19 cellular contexts compared by ENCODE assay signal in genomic region chr15:35299059-35299735, GRCh38.
DNase-seq lines count a peak whose midpoint lies in the region; ATAC-seq, FAIRE-seq and TF ChIP-seq lines count a peak whose summit lies in the region.
"Had no signal": no experiment of that assay in that cellular context is flagged by ENCODE, and none has a peak within 500 bp of the region (broad histone marks: within the 10 kb centered on the region; RNA-seq: fewer than 3 reads in every experiment).

No MANE protein-coding gene starts in this region.

- peak overlapping the region; percentile 72 for H2BK12ac ChIP-seq in trophoblast cell (ENCODE audit: low read length)

- H3K79me1 ChIP-seq in trophoblast cell (ENCODE audit: low read length), result peaks cover 7% of the 10 kb centered on the region

- no peak overlapping the region for H3K9ac ChIP-seq in K562 (ENCODE audit: insufficient read depth in 1 of 2, low read depth in 2 of 2, low read length in 2 of 2)
- H3K9ac ChIP-seq in trophoblast cell (ENCODE audit: low read length), result no peak overlapping the region
- H3K9ac ChIP-seq: BLaER1 had no signal

- H4K8ac ChIP-seq in trophoblast cell (ENCODE audit: low read depth, low read length), result no peak overlapping the region

- in situ Hi-C loops in K562 (cut with MboI) (loop anchor here (5.0 to 25.0 kb wide), 3 partner anchors 143 to 1838 kb away; partner anchors contain the start of gene NANOGP8), brain microvascular endothelial cell (cut with HindIII; ENCODE audit: low pct_ligation_motif_present, low sequenced_read_pairs) (loop anchor here (25.0 kb wide), 1 partner anchor 188 kb away; no protein-coding TSS in a partner anchor)

- H3K23ac ChIP-seq in trophoblast cell (ENCODE audit: low read length), result no peak overlapping the region

- no peak overlapping the region for H2AK5ac ChIP-seq in trophoblast cell (ENCODE audit: low read length)

- no peaks in the 10 kb centered on the region for H3K36me3 ChIP-seq in K562 (ENCODE audit: control insufficient read depth, insufficient read depth, low read length)
- no peaks in the 10 kb centered on the region for H3K36me3 ChIP-seq in trophoblast cell (ENCODE audit: control insufficient read depth in 1 of 2, insufficient read depth in 2 of 2, low read length in 2 of 2)
- no peaks in the 10 kb centered on the region for H3K36me3 ChIP-seq in brain microvascular endothelial cell (replicated peaks)
- H3K36me3 ChIP-seq: BLaER1 had no signal

- H2AFZ ChIP-seq in K562 (ENCODE audit: low read depth, low read length), result peak overlapping the region; percentile 11; the same call in 1 of the 2 replicates
- H2AFZ ChIP-seq in trophoblast cell (ENCODE audit: insufficient read depth, low read length, poor library complexity), result no peak overlapping the region
- H2AFZ ChIP-seq: GM23338 had no signal

- no peak overlapping the region for H4K12ac ChIP-seq in trophoblast cell (ENCODE audit: low read depth, low read length)

- TF ChIP-seq CTCF in K562 (IDR thresholded peaks at IDR 0.05 in 2 of 3, conservative IDR thresholded peaks at IDR 0.05 in 1 of 3; ENCODE audit: insufficient read depth in 2 of 3, low read depth in 1 of 3, low read length in 3 of 3) (no peak), brain microvascular endothelial cell (IDR thresholded peaks at IDR 0.05; ENCODE audit: low read depth, low read length, missing control alignments) (no peak)

- no peaks in the 10 kb centered on the region for H3K9me1 ChIP-seq in K562 (ENCODE audit: control insufficient read depth, insufficient read depth, low read length)

- H3K18ac ChIP-seq in trophoblast cell (ENCODE audit: low read length), result no peak overlapping the region

- no peak overlapping the region for H3K4ac ChIP-seq in trophoblast cell (ENCODE audit: low read depth, low read length)

- H3K27ac ChIP-seq in K562 (ENCODE audit: extremely low read depth, low read depth, low read length) (no peak overlapping the region), trophoblast cell (ENCODE audit: low read depth, low read length) (no peak overlapping the region), brain microvascular endothelial cell (no peak overlapping the region)
- H3K27ac ChIP-seq: BLaER1, C4-2B had no signal

- intact Hi-C loops in K562 (cut with micrococcal nuclease), result no loop called here

- no peak overlapping the region for H2BK5ac ChIP-seq in trophoblast cell (ENCODE audit: low read depth, low read length, poor library complexity)

- no peaks in the 10 kb centered on the region for H4K20me1 ChIP-seq in K562 (replicated peaks; ENCODE audit: control insufficient read depth, insufficient read depth, low read length)
- H4K20me1 ChIP-seq: BLaER1 had no signal

- no peak overlapping the region for H3K4me2 ChIP-seq in K562 (ENCODE audit: insufficient read depth, low read length)
- no peak overlapping the region for H3K4me2 ChIP-seq in trophoblast cell (ENCODE audit: low read length)
- H3K4me2 ChIP-seq: BLaER1, GM23338 had no signal

- no peak for FAIRE-seq in K562 (lab: Jason Lieb, UNC)
- FAIRE-seq: G401.6, GM12892, GM19239 had no signal

- BruUV-seq in K562 (replicated peaks; lab: Mats Ljungman, UMichigan), result no TSS peak

- no peak overlapping the region for H3K14ac ChIP-seq in trophoblast cell (ENCODE audit: low read length)

- peak overlapping the region; percentile 38 for H2BK120ac ChIP-seq in trophoblast cell (ENCODE audit: insufficient read depth, low read length, poor library complexity)

- no peak for ATAC-seq in K562
- peak; percentile 34 for ATAC-seq in left lobe of liver
- no peak for ATAC-seq in GM19324 (IDR thresholded peaks at IDR 0.05; ENCODE audit: low FRiP score, unreplicated experiment)
- ATAC-seq: CD8-positive, alpha-beta T cell; GM23338 had no signal

- H3K27me3 ChIP-seq in K562 (ENCODE audit: control insufficient read depth in 2 of 2, insufficient read depth in 2 of 2, low read length in 2 of 2), result no peaks in the 10 kb centered on the region
- no peaks in the 10 kb centered on the region for H3K27me3 ChIP-seq in trophoblast cell (ENCODE audit: insufficient read depth, low read length)
- H3K27me3 ChIP-seq in brain microvascular endothelial cell (replicated peaks), result no peaks in the 10 kb centered on the region
- H3K27me3 ChIP-seq: BLaER1 had no signal

- no peak for TF ChIP-seq RAD21 in K562 (CRISPR knock-in tag; conservative IDR thresholded peaks at IDR 0.05 in 1 of 2, IDR thresholded peaks at IDR 0.05 in 1 of 2)

- TF ChIP-seq POLR2A in K562 (conservative IDR thresholded peaks at IDR 0.05), result no peak

- H3K79me2 ChIP-seq in K562 (ENCODE audit: control insufficient read depth, insufficient read depth, low read length) (no peaks in the 10 kb centered on the region), trophoblast cell (ENCODE audit: control insufficient read depth, insufficient read depth, low read length, poor library complexity) (peaks cover 2% of the 10 kb centered on the region)

- CTCF ChIA-PET in K562 (lab: Yijun Ruan, JAX; ENCODE audit: low intra/inter-chr PET ratio), result no interaction called here

- DNase-seq in K562 (ENCODE audit: extremely low read depth in 1 of 4, low spot score in 3 of 4) (no peak), left lobe of liver (ENCODE audit: low spot score) (no peak), trophoblast cell (no peak), GOT3 (lab: John Stamatoyannopoulos, UW) (no peak), brain microvascular endothelial cell (no peak)
- DNase-seq: Caco-2; CD4-positive, CD25-positive, alpha-beta regulatory T cell; CD8-positive, alpha-beta T cell; DMS153; DND-41; H7; HCEC 1CT had no signal

- POLR2A ChIA-PET in K562 (lab: Yijun Ruan, JAX), result no interaction called here

- 63% methylated on average over 30 of the region's 33 CpGs for WGBS in K562 (ENCODE audit: insufficient coverage, low coverage, missing lambda C conversion rate)
- WGBS in trophoblast cell (ENCODE audit: extremely low coverage, insufficient coverage, insufficient read length), result no CpG with 5 or more reads among the region's 33 CpGs

- H3K4me1 ChIP-seq in K562 (replicated peaks in 1 of 2; ENCODE audit: control insufficient read depth in 2 of 2, insufficient read depth in 2 of 2, low read length in 2 of 2) (no peaks in the 10 kb centered on the region; a peak in 1 of 5 replicates), trophoblast cell (ENCODE audit: control insufficient read depth in 1 of 2, insufficient read depth in 2 of 2, low read length in 2 of 2) (peaks cover 0 to 2% of the 10 kb centered on the region in 2 experiments)
- H3K4me1 ChIP-seq: BLaER1 had no signal

- no peak overlapping the region for H3K4me3 ChIP-seq in K562
- no peak overlapping the region for H3K4me3 ChIP-seq in trophoblast cell (ENCODE audit: low read depth, low read length)
- H3K4me3 ChIP-seq in brain microvascular endothelial cell (ENCODE audit: low read depth, low read length), result no peak overlapping the region
- H3K4me3 ChIP-seq: BLaER1, GM23338 had no signal

- H4K91ac ChIP-seq in trophoblast cell (ENCODE audit: low read depth, low read length), result peak overlapping the region; percentile 10

- TF ChIP-seq EP300 in K562 (IDR thresholded peaks at IDR 0.05; ENCODE audit: low read length), result no peak

- H3K9me3 ChIP-seq in K562 (replicated peaks; ENCODE audit: control insufficient read depth, insufficient read depth, low read depth, low read length) (no peaks in the 10 kb centered on the region), trophoblast cell (ENCODE audit: insufficient read depth, low read depth, low read length) (peaks cover 3% of the 10 kb centered on the region)
- H3K9me3 ChIP-seq: BLaER1, Caco-2 had no signal

TF ChIP-seq in K562, 482 proteins besides CTCF, POLR2A, EP300 and RAD21:
- TF ChIP-seq LEF1 (IDR thresholded peaks at IDR 0.05) (no peak), ZNF311 (CRISPR knock-in tag; IDR thresholded peaks at IDR 0.05) (no peak), CC2D1A (IDR thresholded peaks at IDR 0.05) (no peak), HNRNPK (IDR thresholded peaks at IDR 0.05; ENCODE audit: low read depth, low read length, poor library complexity, severe bottlenecking) (no peak), ZFP1 (CRISPR knock-in tag; IDR thresholded peaks at IDR 0.05) (no peak), HIVEP1 (CRISPR knock-in tag; IDR thresholded peaks at IDR 0.05) (no peak), FOXA3 (CRISPR knock-in tag; conservative IDR thresholded peaks at IDR 0.05 in 1 of 2, IDR thresholded peaks at IDR 0.05 in 1 of 2) (no peak)
